ENCODE assay signal across 15 cellular contexts in the genomic region with DNA sequence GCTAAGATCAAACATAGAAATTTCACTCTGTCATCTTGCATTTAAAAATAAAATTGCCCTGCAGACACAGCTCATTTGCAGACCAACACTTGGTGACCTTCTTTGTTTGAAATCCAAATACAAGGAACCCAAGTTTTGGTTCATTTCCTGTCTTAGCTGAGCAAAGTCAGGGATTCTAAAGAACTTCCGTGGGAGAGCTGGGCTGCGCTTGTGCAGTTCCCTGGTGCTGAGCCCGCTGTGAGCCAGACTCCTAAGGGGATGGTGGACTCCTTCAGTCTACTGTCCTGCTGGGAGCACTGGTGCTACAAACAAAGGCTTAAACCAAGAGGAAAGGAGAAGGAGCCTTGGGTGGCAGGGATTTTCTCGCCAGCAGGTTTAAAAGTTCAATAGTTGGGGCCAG.
DNase-seq lines count a peak whose midpoint lies in the region; ATAC-seq and TF ChIP-seq lines count a peak whose summit lies in the region.
"Had no signal": no experiment of that assay in that cellular context is flagged by ENCODE, and none has a peak within 500 bp of the region (broad histone marks: within the 10 kb centered on the region; RNA-seq: fewer than 3 reads in every experiment).

No MANE protein-coding gene starts in this region.

- intact Hi-C loops in IMR-90 (cut with micrococcal nuclease), result no loop called here

- no peak overlapping the region for H3K56ac ChIP-seq in IMR-90 (ENCODE audit: extremely low read depth, insufficient read depth, low read length)

- H3K18ac ChIP-seq in IMR-90 (ENCODE audit: low read depth, low read length), result no peak overlapping the region

- TF ChIP-seq POLR2A in IMR-90 (IDR thresholded peaks at IDR 0.05; ENCODE audit: low read depth, low read length), result no peak

- H3K23ac ChIP-seq in IMR-90 (ENCODE audit: low read depth, low read length), result peak overlapping the region; percentile 22; the same call in 1 of the 2 replicates

- no peak overlapping the region for H2BK15ac ChIP-seq in IMR-90 (ENCODE audit: low read depth, low read length)

- dilution Hi-C loops in IMR-90 (cut with HindIII; ENCODE audit: low sequenced_read_pairs, unreplicated experiment), result no loop called here

- H2AK5ac ChIP-seq in IMR-90 (ENCODE audit: low read depth, low read length), result no peak overlapping the region

- no peaks in the 10 kb centered on the region; the same call in 1 of the 2 replicates for H4K20me1 ChIP-seq in IMR-90 (ENCODE audit: insufficient read depth, low read length)

- H3K4me2 ChIP-seq in IMR-90 (ENCODE audit: low read depth, low read length), result no peak overlapping the region

- H3K36me3 ChIP-seq in IMR-90 (ENCODE audit: control insufficient read depth, insufficient read depth, low read length) (peaks cover 42% of the 10 kb centered on the region), mesodermal cell (ENCODE audit: control insufficient read depth, insufficient read depth, low read length) (peaks cover 43% of the 10 kb centered on the region), thoracic aorta (peaks cover 5% of the 10 kb centered on the region)

- H3K36me3 Mint-ChIP-seq in endothelial cell (ENCODE audit: low read depth, unreplicated experiment), result peaks cover 6% of the 10 kb centered on the region
- H3K36me3 Mint-ChIP-seq: memory B cell had no signal

- peak overlapping the region; percentile 10; the same call in 1 of the 2 replicates for H4K5ac ChIP-seq in IMR-90 (ENCODE audit: low read depth, low read length)

- TF ChIP-seq RAD21 in IMR-90 (IDR thresholded peaks at IDR 0.05; ENCODE audit: low read length), result no peak

- TF ChIP-seq CTCF in IMR-90 (conservative IDR thresholded peaks at IDR 0.05; ENCODE audit: low read depth, low read length) (no peak), endothelial cell (IDR thresholded peaks at IDR 0.05; ENCODE audit: unreplicated experiment) (no peak), thoracic aorta (IDR thresholded peaks at IDR 0.05) (no peak)

- peaks cover 28% of the 10 kb centered on the region for H3K4me1 Mint-ChIP-seq in endothelial cell (ENCODE audit: unreplicated experiment)

- peak overlapping the region; percentile 7 for H3K4ac ChIP-seq in IMR-90 (ENCODE audit: low read depth, low read length)

- no peaks in the 10 kb centered on the region for H3K9me3 Mint-ChIP-seq in endothelial cell (ENCODE audit: unreplicated experiment)
- H3K9me3 Mint-ChIP-seq: memory B cell had no signal

- CTCF ChIA-PET in IMR-90 (lab: Yijun Ruan, JAX), result no interaction called here

- DNase-seq in IMR-90 (peak; percentile 39), endothelial cell (ENCODE audit: low spot score) (no peak), thoracic aorta (ENCODE audit: low spot score) (no peak), NCI-H2107 (lab: John Stamatoyannopoulos, UW) (no peak), OCI-M2 (lab: John Stamatoyannopoulos, UW; ENCODE audit: unreplicated experiment) (no peak), amygdala (lab: John Stamatoyannopoulos, UW) (no peak), Kasumi-1 (lab: John Stamatoyannopoulos, UW) (no peak)
- DNase-seq: activated CD4-positive, alpha-beta T cell treated with anti-CD3 and anti-CD28 coated beads for 36 hours; activated T-cell treated with anti-CD3 and anti-CD28 coated beads, Interleukin-2, amount 50 U/mL, for 48 hours; anterior cingulate cortex; NCI-H187 treated with DMSO at 0.1 percent for 48 hours; stimulated activated CD4-positive, alpha-beta T cell treated with anti-CD3 and anti-CD28 coated beads, Interleukin-2, amount 100 ng/mL, for 48 hours had no signal

- H3K4me1 ChIP-seq in IMR-90 (ENCODE audit: control insufficient read depth, insufficient read depth, low read length), result peaks cover 10% of the 10 kb centered on the region
- H3K4me1 ChIP-seq in mesodermal cell (ENCODE audit: control insufficient read depth, insufficient read depth, low read length, poor library complexity, severe bottlenecking), result peaks cover 24% of the 10 kb centered on the region
- H3K4me1 ChIP-seq in thoracic aorta (ENCODE audit: control insufficient read depth in 1 of 2, low read depth in 2 of 2), result peaks cover 27 to 47% of the 10 kb centered on the region in 2 donors

- peak overlapping the region; percentile 2 for H2BK5ac ChIP-seq in IMR-90 (ENCODE audit: low read depth, low read length, poor library complexity, severe bottlenecking)

- H2BK120ac ChIP-seq in IMR-90 (ENCODE audit: low read depth, low read length), result no peak overlapping the region

- H2AK9ac ChIP-seq in IMR-90 (replicated peaks; ENCODE audit: low read depth, low read length, poor library complexity), result peak overlapping the region; percentile 68

- in situ Hi-C loops in IMR-90 (cut with MboI; ENCODE audit: low sequenced_read_pairs), result no loop called here

- peak overlapping the region; percentile 19; the same call in 1 of the 2 replicates for H3K9ac ChIP-seq in IMR-90 (ENCODE audit: low read depth, low read length)

- H3K9me3 ChIP-seq in IMR-90 (ENCODE audit: control insufficient read depth, insufficient read depth, low read length), result no peaks in the 10 kb centered on the region
- H3K9me3 ChIP-seq in mesodermal cell (ENCODE audit: control insufficient read depth, low read length), result no peaks in the 10 kb centered on the region
- no peaks in the 10 kb centered on the region for H3K9me3 ChIP-seq in thoracic aorta

- no peak overlapping the region for H3K4me3 Mint-ChIP-seq in endothelial cell (ENCODE audit: unreplicated experiment)
- H3K4me3 Mint-ChIP-seq: activated CD4-positive, alpha-beta T cell treated with anti-CD3 and anti-CD28 coated beads for 36 hours; memory B cell had no signal

- H3K27me3 ChIP-seq in IMR-90 (ENCODE audit: control insufficient read depth, insufficient read depth, low read length) (no peaks in the 10 kb centered on the region), thoracic aorta (replicated peaks; ENCODE audit: insufficient read depth) (no peaks in the 10 kb centered on the region)

- H3K27ac ChIP-seq in IMR-90 (ENCODE audit: insufficient read depth, low read length) (peak overlapping the region; percentile 9; the same call in 1 of the 2 replicates), mesodermal cell (ENCODE audit: low read depth, low read length, severe bottlenecking) (peak overlapping the region; percentile 16), thoracic aorta (peak overlapping the region; percentile 73 to 77)
- H3K27ac ChIP-seq: C4-2B had no signal

- H3K27me3 Mint-ChIP-seq in endothelial cell (ENCODE audit: unreplicated experiment), result peaks cover 6% of the 10 kb centered on the region
- H3K27me3 Mint-ChIP-seq: activated CD4-positive, alpha-beta T cell treated with anti-CD3 and anti-CD28 coated beads for 36 hours had no signal

- 40% methylated on average over 3 of the region's 4 CpGs; no CpG with 5 or more reads in 1 of the 2 experiments for WGBS in IMR-90 (ENCODE audit: extremely low coverage in 2 of 2, insufficient read length in 1 of 2), 2 experiments
- 81 to 87% methylated on average over 4 of the region's 4 CpGs for WGBS in mesodermal cell (ENCODE audit: insufficient coverage in 2 of 2), 2 experiments

- POLR2A ChIA-PET in IMR-90 (lab: Charles Lee; ENCODE audit: unreplicated experiment), result no interaction called here

- H4K91ac ChIP-seq in IMR-90 (ENCODE audit: insufficient read depth, low read depth, low read length), result no peak overlapping the region

- peak; percentile 36 for ATAC-seq in IMR-90 (ENCODE audit: low read depth)
- ATAC-seq in thoracic aorta (ENCODE audit: insufficient number of reproducible peaks, low FRiP score, low read depth), result peak; percentile 37
- ATAC-seq: activated CD4-positive, alpha-beta T cell treated with anti-CD3 and anti-CD28 coated beads for 36 hours had no signal

- peak overlapping the region in 1 of 2 experiments; percentile 26; a peak in 2 of 4 replicates for H4K8ac ChIP-seq in IMR-90 (ENCODE audit: low read depth in 2 of 2, low read length in 2 of 2)

- H2AFZ ChIP-seq in IMR-90 (replicated peaks; ENCODE audit: low read length, poor library complexity), result no peak overlapping the region

- no peak overlapping the region; the same call in 1 of the 2 replicates for H3K14ac ChIP-seq in IMR-90 (replicated peaks; ENCODE audit: low read depth, low read length)

- H3K4me3 ChIP-seq in IMR-90 (ENCODE audit: insufficient read depth, low read depth, low read length), result no peak overlapping the region
- no peak overlapping the region for H3K4me3 ChIP-seq in mesodermal cell (ENCODE audit: extremely low read depth, insufficient read depth, low read length, poor library complexity, severe bottlenecking)
- no peak overlapping the region for H3K4me3 ChIP-seq in thoracic aorta

- H3K79me1 ChIP-seq in IMR-90 (ENCODE audit: low read depth in 1 of 2, low read length in 2 of 2), result peaks cover 51 to 92% of the 10 kb centered on the region in 2 experiments

- H2BK20ac ChIP-seq in IMR-90 (ENCODE audit: low read depth, low read length), result no peak overlapping the region

- peaks cover 24% of the 10 kb centered on the region for H3K9me1 ChIP-seq in IMR-90 (ENCODE audit: insufficient read depth, low read length)

- BruUV-seq in IMR-90 (replicated peaks; lab: Mats Ljungman, UMichigan), result TSS peak; percentile 3

- peak overlapping the region; percentile 85 for H3K27ac Mint-ChIP-seq in endothelial cell (ENCODE audit: unreplicated experiment)
- H3K27ac Mint-ChIP-seq: activated CD4-positive, alpha-beta T cell treated with anti-CD3 and anti-CD28 coated beads for 36 hours; memory B cell had no signal

TF ChIP-seq in IMR-90, 13 proteins besides CTCF, POLR2A, EP300 and RAD21 (continues in another document):
- no peak for TF ChIP-seq NFE2L2 (IDR thresholded peaks at IDR 0.05; ENCODE audit: low read depth, low read length)
- no peak for TF ChIP-seq CEBPB (IDR thresholded peaks at IDR 0.05; ENCODE audit: low read depth, low read length)
- TF ChIP-seq BHLHE40 (IDR thresholded peaks at IDR 0.05; ENCODE audit: low read depth, low read length), result no peak
- TF ChIP-seq RFX5 (IDR thresholded peaks at IDR 0.05; ENCODE audit: low read depth, low read length), result no peak
- TF ChIP-seq SMC3 (IDR thresholded peaks at IDR 0.05; ENCODE audit: low read depth, low read length), result no peak
- TF ChIP-seq, protein P1, sequence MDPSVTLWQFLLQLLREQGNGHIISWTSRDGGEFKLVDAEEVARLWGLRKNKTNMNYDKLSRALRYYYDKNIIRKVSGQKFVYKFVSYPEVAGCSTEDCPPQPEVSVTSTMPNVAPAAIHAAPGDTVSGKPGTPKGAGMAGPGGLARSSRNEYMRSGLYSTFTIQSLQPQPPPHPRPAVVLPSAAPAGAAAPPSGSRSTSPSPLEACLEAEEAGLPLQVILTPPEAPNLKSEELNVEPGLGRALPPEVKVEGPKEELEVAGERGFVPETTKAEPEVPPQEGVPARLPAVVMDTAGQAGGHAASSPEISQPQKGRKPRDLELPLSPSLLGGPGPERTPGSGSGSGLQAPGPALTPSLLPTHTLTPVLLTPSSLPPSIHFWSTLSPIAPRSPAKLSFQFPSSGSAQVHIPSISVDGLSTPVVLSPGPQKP (IDR thresholded peaks at IDR 0.05; ENCODE audit: borderline replicate concordance, low read depth, low read length), result no peak
- no peak for TF ChIP-seq RCOR1 (IDR thresholded peaks at IDR 0.05; ENCODE audit: insufficient replicate concordance, low read length)
- no peak for TF ChIP-seq MXI1 (IDR thresholded peaks at IDR 0.05; ENCODE audit: borderline replicate concordance, low read depth, low read length)
- no peak for TF ChIP-seq MAFK (IDR thresholded peaks at IDR 0.05; ENCODE audit: low read depth, low read length)
- no peak for TF ChIP-seq FOS (IDR thresholded peaks at IDR 0.05; ENCODE audit: low read depth, low read length)

Comparison
In these comparisons a context has a peak if more than half of its experiments do, and no peak if none do; other contexts are left out.
1. H3K27ac ChIP-seq: peak in every context shown above with its lines; median percentile 75 in thoracic aorta; 16 in mesodermal cell; 9 in IMR-90.